Comparison of ENCODE assay signal across 18 cellular contexts in genomic region chr3:148816427-148816826, GRCh38. TPM values are rescaled to one million over a fixed set of nuclear protein-coding genes. Genes with fewer than 3 reads are reported as not detected.
DNase-seq lines count a peak whose midpoint lies in the region; ATAC-seq and TF ChIP-seq lines count a peak whose summit lies in the region.
"Had no signal": no experiment of that assay in that cellular context is flagged by ENCODE, and none has a peak within 500 bp of the region (broad histone marks: within the 10 kb centered on the region; RNA-seq: fewer than 3 reads in every experiment).

No MANE protein-coding gene starts in this region.

- H3K27me3 ChIP-seq in uterus: no peaks in the 10 kb centered on the region
- H3K27me3 ChIP-seq: BLaER1 treated with 17β-estradiol and CSF1 and Interleukin-3, amounts not matched to agents 10 nM and 100 nM had no signal

- H3K27ac ChIP-seq in temporal lobe (ENCODE audit: low read depth, low read length) (peak overlapping the region; percentile 45), uterus (no peak overlapping the region)
- H3K27ac ChIP-seq: BLaER1 treated with 17β-estradiol and CSF1 and Interleukin-3, amounts not matched to agents 10 nM and 100 nM had no signal

- no peaks in the 10 kb centered on the region for H3K9me3 ChIP-seq in uterus

- H3K36me3 ChIP-seq in uterus: no peaks in the 10 kb centered on the region
- H3K36me3 ChIP-seq: BLaER1 treated with 17β-estradiol and CSF1 and Interleukin-3, amounts not matched to agents 10 nM and 100 nM had no signal

- in situ Hi-C loops in G401 (cut with HindIII; ENCODE audit: low sequenced_read_pairs): no loop called here

- intact Hi-C loops in uterus (cut with DNase I; ENCODE audit: low total_unique reads): no loop called here

- TF ChIP-seq POLR2A in uterus (IDR thresholded peaks at IDR 0.05): no peak

- ATAC-seq in HG03280 (IDR thresholded peaks at IDR 0.05; ENCODE audit: unreplicated experiment): no peak
- ATAC-seq: GM12878, GM23338, HepG2 had no signal

- no peak overlapping the region for H3K4me3 ChIP-seq in uterus
- H3K4me3 ChIP-seq: BLaER1 treated with 17β-estradiol and CSF1 and Interleukin-3, amounts not matched to agents 10 nM and 100 nM; GM12878; GM23338 had no signal

- H3K4me1 ChIP-seq in uterus: no peaks in the 10 kb centered on the region
- H3K4me1 ChIP-seq: BLaER1 treated with 17β-estradiol and CSF1 and Interleukin-3, amounts not matched to agents 10 nM and 100 nM had no signal

- TF ChIP-seq CTCF in uterus (IDR thresholded peaks at IDR 0.05): no peak

- peak; percentile 37 for DNase-seq in NCI-H1105 treated with DMSO at 0.1 percent for 48 hours (lab: John Stamatoyannopoulos, UW)
- DNase-seq in NCI-H1105 (lab: John Stamatoyannopoulos, UW): no peak
- DNase-seq in G401 (ENCODE audit: low spot score): peak; percentile 25
- peak; percentile 26 for DNase-seq in SK-N-DZ (ENCODE audit: low spot score)
- DNase-seq in uterus: no peak
- DNase-seq: 8988T; AML-193; Calu3; CD4-positive, alpha-beta T cell; DMS 273 treated with DMSO at 0.1 percent for 48 hours; H7 had no signal

RNA-seq across cellular contexts. Expression of gene CPB1, which starts 11.2 kb away (rescaled TPM):
- not detected in 2 replicates for total RNA-seq in G401 (2014; rRNA removed; shearing (Covaris generic))
- not detected in 2 replicates for polyA plus RNA-seq in SK-N-DZ (2014; cell fraction: cytosol; rRNA removed)
- polyA plus RNA-seq in SK-N-DZ (2014; cell fraction: nucleus; rRNA removed): not detected in 2 replicates
- total RNA-seq in temporal lobe: not detected
- not detected for total RNA-seq in uterus
- total RNA-seq: Calu3; CD4-positive, alpha-beta T cell; Daoy; GM23338; HepG2 had no signal
- polyA plus RNA-seq: GM12878, GM23338, HepG2 had no signal

RNA-seq across cellular contexts. Expression of gene CPA3, which starts 48.7 kb away (rescaled TPM):
- total RNA-seq in G401 (2014; rRNA removed; shearing (Covaris generic)): not detected in 2 replicates
- polyA plus RNA-seq in SK-N-DZ (2014; cell fraction: cytosol; rRNA removed): 0.82 TPM in 1 of 2 replicates, not detected in the other
- polyA plus RNA-seq in SK-N-DZ (2014; cell fraction: nucleus; rRNA removed): not detected in 2 replicates
- total RNA-seq in temporal lobe: not detected
- 10 to 100 TPM in 1 of 4 donors, 1 to 10 TPM in 3; 2.4 to 36.6 (median 6.0) TPM for total RNA-seq in uterus
- total RNA-seq: Calu3; CD4-positive, alpha-beta T cell; Daoy; GM12878; GM23338; H7; HepG2 had no signal
- polyA plus RNA-seq: GM12878, GM23338, HepG2 had no signal

Comparison
In these comparisons a context has a peak if more than half of its experiments do, and no peak if none do; other contexts are left out.
1. DNase-seq: peak in NCI-H1105 treated with DMSO at 0.1 percent for 48 hours (single experiment), G401 (single experiment) and SK-N-DZ (single experiment); none in NCI-H1105 (single experiment) and uterus (0 of 2).